ENCODE assay signal across 1 cellular context in the genomic region with DNA sequence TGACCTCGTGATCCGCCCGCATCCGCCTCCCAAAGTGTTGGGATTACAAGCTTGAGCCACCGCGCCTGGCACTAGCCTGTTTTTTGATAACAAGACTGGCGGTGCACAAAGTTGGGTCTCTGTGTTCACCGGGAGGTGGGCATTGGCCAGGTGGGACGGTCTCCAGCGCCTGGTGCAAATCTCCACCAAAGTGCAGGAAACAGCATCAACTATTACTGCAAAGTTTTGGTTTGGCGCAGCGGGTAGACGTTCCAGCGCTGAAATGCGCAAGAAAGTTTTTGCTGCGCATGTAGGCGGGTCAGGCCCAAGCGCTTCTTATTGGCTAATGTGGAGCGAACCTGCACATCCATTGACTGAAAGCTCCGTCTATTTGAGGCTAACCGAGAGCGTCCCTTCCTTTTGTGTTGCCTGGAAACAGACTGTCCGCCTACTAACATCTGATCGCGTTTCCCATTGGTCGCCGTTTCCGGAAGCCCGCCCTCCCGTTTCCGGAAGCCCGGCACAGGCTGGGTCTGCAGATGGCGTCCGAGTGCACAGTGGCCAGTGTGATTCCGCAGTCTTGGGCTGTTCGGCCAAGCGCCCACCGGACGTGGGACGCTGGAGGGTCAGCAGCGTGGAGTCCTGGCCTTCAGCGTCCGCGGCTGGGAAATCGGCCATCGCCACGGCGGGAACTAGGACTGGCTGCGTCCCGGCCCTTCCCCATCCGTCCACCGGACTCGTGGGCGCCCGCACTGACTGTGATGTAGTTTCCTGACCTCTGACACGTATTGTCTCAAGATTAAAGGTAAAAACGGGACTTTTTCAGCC.
TF ChIP-seq lines count a peak whose summit lies in the region.

No MANE protein-coding gene starts in this region.

TF ChIP-seq in GM12878, 131 proteins besides CTCF, POLR2A, EP300 and RAD21 (continued from another document and continues in another):
- TF ChIP-seq, protein P1, sequence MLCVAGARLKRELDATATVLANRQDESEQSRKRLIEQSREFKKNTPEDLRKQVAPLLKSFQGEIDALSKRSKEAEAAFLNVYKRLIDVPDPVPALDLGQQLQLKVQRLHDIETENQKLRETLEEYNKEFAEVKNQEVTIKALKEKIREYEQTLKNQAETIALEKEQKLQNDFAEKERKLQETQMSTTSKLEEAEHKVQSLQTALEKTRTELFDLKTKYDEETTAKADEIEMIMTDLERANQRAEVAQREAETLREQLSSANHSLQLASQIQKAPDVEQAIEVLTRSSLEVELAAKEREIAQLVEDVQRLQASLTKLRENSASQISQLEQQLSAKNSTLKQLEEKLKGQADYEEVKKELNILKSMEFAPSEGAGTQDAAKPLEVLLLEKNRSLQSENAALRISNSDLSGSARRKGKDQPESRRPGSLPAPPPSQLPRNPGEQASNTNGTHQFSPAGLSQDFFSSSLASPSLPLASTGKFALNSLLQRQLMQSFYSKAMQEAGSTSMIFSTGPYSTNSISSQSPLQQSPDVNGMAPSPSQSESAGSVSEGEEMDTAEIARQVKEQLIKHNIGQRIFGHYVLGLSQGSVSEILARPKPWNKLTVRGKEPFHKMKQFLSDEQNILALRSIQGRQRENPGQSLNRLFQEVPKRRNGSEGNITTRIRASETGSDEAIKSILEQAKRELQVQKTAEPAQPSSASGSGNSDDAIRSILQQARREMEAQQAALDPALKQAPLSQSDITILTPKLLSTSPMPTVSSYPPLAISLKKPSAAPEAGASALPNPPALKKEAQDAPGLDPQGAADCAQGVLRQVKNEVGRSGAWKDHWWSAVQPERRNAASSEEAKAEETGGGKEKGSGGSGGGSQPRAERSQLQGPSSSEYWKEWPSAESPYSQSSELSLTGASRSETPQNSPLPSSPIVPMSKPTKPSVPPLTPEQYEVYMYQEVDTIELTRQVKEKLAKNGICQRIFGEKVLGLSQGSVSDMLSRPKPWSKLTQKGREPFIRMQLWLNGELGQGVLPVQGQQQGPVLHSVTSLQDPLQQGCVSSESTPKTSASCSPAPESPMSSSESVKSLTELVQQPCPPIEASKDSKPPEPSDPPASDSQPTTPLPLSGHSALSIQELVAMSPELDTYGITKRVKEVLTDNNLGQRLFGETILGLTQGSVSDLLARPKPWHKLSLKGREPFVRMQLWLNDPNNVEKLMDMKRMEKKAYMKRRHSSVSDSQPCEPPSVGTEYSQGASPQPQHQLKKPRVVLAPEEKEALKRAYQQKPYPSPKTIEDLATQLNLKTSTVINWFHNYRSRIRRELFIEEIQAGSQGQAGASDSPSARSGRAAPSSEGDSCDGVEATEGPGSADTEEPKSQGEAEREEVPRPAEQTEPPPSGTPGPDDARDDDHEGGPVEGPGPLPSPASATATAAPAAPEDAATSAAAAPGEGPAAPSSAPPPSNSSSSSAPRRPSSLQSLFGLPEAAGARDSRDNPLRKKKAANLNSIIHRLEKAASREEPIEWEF (IDR thresholded peaks at IDR 0.05; ENCODE audit: insufficient replicate concordance, low read depth, low read length) = no peak
- TF ChIP-seq, protein P2, sequence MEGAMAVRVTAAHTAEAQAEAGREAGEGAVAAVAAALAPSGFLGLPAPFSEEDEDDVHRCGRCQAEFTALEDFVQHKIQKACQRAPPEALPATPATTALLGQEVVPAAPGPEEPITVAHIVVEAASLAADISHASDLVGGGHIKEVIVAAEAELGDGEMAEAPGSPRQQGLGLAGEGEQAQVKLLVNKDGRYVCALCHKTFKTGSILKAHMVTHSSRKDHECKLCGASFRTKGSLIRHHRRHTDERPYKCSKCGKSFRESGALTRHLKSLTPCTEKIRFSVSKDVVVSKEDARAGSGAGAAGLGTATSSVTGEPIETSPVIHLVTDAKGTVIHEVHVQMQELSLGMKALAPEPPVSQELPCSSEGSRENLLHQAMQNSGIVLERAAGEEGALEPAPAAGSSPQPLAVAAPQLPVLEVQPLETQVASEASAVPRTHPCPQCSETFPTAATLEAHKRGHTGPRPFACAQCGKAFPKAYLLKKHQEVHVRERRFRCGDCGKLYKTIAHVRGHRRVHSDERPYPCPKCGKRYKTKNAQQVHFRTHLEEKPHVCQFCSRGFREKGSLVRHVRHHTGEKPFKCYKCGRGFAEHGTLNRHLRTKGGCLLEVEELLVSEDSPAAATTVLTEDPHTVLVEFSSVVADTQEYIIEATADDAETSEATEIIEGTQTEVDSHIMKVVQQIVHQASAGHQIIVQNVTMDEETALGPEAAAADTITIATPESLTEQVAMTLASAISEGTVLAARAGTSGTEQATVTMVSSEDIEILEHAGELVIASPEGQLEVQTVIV (IDR thresholded peaks at IDR 0.05; ENCODE audit: borderline replicate concordance, partially characterized antibody) = peak; percentile 20
- peak; percentile 94 for TF ChIP-seq CHD2 (IDR thresholded peaks at IDR 0.05; ENCODE audit: borderline replicate concordance, low read depth, low read length)
- TF ChIP-seq TCF12 (IDR thresholded peaks at IDR 0.05; ENCODE audit: low read depth, low read length) = no peak; the same call in 1 of the 2 replicates
- no peak; the same call in 1 of the 2 replicates for TF ChIP-seq RUNX3 (IDR thresholded peaks at IDR 0.05; ENCODE audit: low read length)
- TF ChIP-seq IRF4 (IDR thresholded peaks at IDR 0.05; ENCODE audit: low read depth, low read length) = no peak
- peak; percentile 74 for TF ChIP-seq SMAD5 (IDR thresholded peaks at IDR 0.05; ENCODE audit: low read depth)
- peak; percentile 97 for TF ChIP-seq NR2F1 (conservative IDR thresholded peaks at IDR 0.05)
- TF ChIP-seq ZNF384 (IDR thresholded peaks at IDR 0.05; ENCODE audit: borderline replicate concordance, low read depth, low read length) = no peak; the same call in 1 of the 2 replicates
- no peak; the same call in 1 of the 2 replicates for TF ChIP-seq SREBF1 (IDR thresholded peaks at IDR 0.05; ENCODE audit: low read length)
- TF ChIP-seq TAF1 (IDR thresholded peaks at IDR 0.05; ENCODE audit: borderline replicate concordance, low read depth, low read length) = peak; percentile 88
- no peak for TF ChIP-seq NR2C2 (IDR thresholded peaks at IDR 0.05; ENCODE audit: borderline replicate concordance, control insufficient read depth, insufficient read length, low read depth)
- TF ChIP-seq, protein P3, sequence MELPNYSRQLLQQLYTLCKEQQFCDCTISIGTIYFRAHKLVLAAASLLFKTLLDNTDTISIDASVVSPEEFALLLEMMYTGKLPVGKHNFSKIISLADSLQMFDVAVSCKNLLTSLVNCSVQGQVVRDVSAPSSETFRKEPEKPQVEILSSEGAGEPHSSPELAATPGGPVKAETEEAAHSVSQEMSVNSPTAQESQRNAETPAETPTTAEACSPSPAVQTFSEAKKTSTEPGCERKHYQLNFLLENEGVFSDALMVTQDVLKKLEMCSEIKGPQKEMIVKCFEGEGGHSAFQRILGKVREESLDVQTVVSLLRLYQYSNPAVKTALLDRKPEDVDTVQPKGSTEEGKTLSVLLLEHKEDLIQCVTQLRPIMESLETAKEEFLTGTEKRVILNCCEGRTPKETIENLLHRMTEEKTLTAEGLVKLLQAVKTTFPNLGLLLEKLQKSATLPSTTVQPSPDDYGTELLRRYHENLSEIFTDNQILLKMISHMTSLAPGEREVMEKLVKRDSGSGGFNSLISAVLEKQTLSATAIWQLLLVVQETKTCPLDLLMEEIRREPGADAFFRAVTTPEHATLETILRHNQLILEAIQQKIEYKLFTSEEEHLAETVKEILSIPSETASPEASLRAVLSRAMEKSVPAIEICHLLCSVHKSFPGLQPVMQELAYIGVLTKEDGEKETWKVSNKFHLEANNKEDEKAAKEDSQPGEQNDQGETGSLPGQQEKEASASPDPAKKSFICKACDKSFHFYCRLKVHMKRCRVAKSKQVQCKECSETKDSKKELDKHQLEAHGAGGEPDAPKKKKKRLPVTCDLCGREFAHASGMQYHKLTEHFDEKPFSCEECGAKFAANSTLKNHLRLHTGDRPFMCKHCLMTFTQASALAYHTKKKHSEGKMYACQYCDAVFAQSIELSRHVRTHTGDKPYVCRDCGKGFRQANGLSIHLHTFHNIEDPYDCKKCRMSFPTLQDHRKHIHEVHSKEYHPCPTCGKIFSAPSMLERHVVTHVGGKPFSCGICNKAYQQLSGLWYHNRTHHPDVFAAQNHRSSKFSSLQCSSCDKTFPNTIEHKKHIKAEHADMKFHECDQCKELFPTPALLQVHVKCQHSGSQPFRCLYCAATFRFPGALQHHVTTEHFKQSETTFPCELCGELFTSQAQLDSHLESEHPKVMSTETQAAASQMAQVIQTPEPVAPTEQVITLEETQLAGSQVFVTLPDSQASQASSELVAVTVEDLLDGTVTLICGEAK (IDR thresholded peaks at IDR 0.05; ENCODE audit: borderline replicate concordance) = peak; percentile 96
- TF ChIP-seq, protein P4, sequence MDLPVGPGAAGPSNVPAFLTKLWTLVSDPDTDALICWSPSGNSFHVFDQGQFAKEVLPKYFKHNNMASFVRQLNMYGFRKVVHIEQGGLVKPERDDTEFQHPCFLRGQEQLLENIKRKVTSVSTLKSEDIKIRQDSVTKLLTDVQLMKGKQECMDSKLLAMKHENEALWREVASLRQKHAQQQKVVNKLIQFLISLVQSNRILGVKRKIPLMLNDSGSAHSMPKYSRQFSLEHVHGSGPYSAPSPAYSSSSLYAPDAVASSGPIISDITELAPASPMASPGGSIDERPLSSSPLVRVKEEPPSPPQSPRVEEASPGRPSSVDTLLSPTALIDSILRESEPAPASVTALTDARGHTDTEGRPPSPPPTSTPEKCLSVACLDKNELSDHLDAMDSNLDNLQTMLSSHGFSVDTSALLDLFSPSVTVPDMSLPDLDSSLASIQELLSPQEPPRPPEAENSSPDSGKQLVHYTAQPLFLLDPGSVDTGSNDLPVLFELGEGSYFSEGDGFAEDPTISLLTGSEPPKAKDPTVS (IDR thresholded peaks at IDR 0.05; ENCODE audit: low read depth, low read length) = no peak
- TF ChIP-seq MYB (IDR thresholded peaks at IDR 0.05; ENCODE audit: borderline replicate concordance, low read depth, low read length) = no peak
- TF ChIP-seq IKZF2 (IDR thresholded peaks at IDR 0.05) = 0 out of 4 replicates have a peak, but pooled peaks of 1 of the 2 experiments have one; percentile 11
- TF ChIP-seq, protein P5, sequence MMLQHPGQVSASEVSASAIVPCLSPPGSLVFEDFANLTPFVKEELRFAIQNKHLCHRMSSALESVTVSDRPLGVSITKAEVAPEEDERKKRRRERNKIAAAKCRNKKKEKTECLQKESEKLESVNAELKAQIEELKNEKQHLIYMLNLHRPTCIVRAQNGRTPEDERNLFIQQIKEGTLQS (IDR thresholded peaks at IDR 0.05; ENCODE audit: borderline replicate concordance, extremely low read depth, low read depth, low read length) = no peak
- no peak for TF ChIP-seq MYC (IDR thresholded peaks at IDR 0.05; ENCODE audit: insufficient read depth, insufficient read length, insufficient replicate concordance, low read length, severe bottlenecking)
- TF ChIP-seq WRNIP1 (IDR thresholded peaks at IDR 0.05; ENCODE audit: borderline replicate concordance, low read depth, low read length) = no peak
- TF ChIP-seq BCL11A (IDR thresholded peaks at IDR 0.05; ENCODE audit: low read depth, low read length) = no peak
- peak; percentile 89 for TF ChIP-seq MXI1 (IDR thresholded peaks at IDR 0.05; ENCODE audit: low read depth, low read length)
- TF ChIP-seq ATF7 (IDR thresholded peaks at IDR 0.05; ENCODE audit: low read depth) = no peak
- no peak for TF ChIP-seq ZNF274 (IDR thresholded peaks at IDR 0.05; ENCODE audit: insufficient read depth, insufficient read length)
- no peak for TF ChIP-seq BACH1 (IDR thresholded peaks at IDR 0.05; ENCODE audit: borderline replicate concordance)
- peak; percentile 39; the same call in 1 of the 2 replicates for TF ChIP-seq LARP7 (IDR thresholded peaks at IDR 0.05)
- TF ChIP-seq PAX8 (IDR thresholded peaks at IDR 0.05) = no peak
- TF ChIP-seq CHD4 (IDR thresholded peaks at IDR 0.05) = no peak
- TF ChIP-seq, protein P6, sequence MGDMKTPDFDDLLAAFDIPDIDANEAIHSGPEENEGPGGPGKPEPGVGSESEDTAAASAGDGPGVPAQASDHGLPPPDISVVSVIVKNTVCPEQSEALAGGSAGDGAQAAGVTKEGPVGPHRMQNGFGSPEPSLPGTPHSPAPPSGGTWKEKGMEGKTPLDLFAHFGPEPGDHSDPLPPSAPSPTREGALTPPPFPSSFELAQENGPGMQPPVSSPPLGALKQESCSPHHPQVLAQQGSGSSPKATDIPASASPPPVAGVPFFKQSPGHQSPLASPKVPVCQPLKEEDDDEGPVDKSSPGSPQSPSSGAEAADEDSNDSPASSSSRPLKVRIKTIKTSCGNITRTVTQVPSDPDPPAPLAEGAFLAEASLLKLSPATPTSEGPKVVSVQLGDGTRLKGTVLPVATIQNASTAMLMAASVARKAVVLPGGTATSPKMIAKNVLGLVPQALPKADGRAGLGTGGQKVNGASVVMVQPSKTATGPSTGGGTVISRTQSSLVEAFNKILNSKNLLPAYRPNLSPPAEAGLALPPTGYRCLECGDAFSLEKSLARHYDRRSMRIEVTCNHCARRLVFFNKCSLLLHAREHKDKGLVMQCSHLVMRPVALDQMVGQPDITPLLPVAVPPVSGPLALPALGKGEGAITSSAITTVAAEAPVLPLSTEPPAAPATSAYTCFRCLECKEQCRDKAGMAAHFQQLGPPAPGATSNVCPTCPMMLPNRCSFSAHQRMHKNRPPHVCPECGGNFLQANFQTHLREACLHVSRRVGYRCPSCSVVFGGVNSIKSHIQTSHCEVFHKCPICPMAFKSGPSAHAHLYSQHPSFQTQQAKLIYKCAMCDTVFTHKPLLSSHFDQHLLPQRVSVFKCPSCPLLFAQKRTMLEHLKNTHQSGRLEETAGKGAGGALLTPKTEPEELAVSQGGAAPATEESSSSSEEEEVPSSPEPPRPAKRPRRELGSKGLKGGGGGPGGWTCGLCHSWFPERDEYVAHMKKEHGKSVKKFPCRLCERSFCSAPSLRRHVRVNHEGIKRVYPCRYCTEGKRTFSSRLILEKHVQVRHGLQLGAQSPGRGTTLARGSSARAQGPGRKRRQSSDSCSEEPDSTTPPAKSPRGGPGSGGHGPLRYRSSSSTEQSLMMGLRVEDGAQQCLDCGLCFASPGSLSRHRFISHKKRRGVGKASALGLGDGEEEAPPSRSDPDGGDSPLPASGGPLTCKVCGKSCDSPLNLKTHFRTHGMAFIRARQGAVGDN (IDR thresholded peaks at IDR 0.05) = no peak
- TF ChIP-seq, protein P7, sequence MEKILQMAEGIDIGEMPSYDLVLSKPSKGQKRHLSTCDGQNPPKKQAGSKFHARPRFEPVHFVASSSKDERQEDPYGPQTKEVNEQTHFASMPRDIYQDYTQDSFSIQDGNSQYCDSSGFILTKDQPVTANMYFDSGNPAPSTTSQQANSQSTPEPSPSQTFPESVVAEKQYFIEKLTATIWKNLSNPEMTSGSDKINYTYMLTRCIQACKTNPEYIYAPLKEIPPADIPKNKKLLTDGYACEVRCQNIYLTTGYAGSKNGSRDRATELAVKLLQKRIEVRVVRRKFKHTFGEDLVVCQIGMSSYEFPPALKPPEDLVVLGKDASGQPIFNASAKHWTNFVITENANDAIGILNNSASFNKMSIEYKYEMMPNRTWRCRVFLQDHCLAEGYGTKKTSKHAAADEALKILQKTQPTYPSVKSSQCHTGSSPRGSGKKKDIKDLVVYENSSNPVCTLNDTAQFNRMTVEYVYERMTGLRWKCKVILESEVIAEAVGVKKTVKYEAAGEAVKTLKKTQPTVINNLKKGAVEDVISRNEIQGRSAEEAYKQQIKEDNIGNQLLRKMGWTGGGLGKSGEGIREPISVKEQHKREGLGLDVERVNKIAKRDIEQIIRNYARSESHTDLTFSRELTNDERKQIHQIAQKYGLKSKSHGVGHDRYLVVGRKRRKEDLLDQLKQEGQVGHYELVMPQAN (conservative IDR thresholded peaks at IDR 0.05) = peak; percentile 75
- TF ChIP-seq, protein P8, sequence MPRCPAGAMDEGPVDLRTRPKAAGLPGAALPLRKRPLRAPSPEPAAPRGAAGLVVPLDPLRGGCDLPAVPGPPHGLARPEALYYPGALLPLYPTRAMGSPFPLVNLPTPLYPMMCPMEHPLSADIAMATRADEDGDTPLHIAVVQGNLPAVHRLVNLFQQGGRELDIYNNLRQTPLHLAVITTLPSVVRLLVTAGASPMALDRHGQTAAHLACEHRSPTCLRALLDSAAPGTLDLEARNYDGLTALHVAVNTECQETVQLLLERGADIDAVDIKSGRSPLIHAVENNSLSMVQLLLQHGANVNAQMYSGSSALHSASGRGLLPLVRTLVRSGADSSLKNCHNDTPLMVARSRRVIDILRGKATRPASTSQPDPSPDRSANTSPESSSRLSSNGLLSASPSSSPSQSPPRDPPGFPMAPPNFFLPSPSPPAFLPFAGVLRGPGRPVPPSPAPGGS (IDR thresholded peaks at IDR 0.05; ENCODE audit: borderline replicate concordance, insufficient read depth, low read depth, low read length, poor library complexity, severe bottlenecking) = no peak
